Comparison of ENCODE assay signal across 29 cellular contexts in genomic region chr5:14942212-14942611, GRCh38.
"Had no signal": no experiment of that assay in that cellular context is flagged by ENCODE, and none has a peak within 500 bp of the region (broad histone marks: within the 10 kb centered on the region; RNA-seq: fewer than 3 reads in every experiment).

No MANE protein-coding gene starts in this region.

- DNase-seq: activated CD4-positive, alpha-beta memory T cell treated with anti-CD3 and anti-CD28 coated beads for 36 hours; activated CD4-positive, alpha-beta T cell treated with anti-CD3 and anti-CD28 coated beads for 36 hours; activated CD4-positive, alpha-beta T cell treated with anti-CD3 and anti-CD28 coated beads, Interleukin-2, amount 10 ng/mL, durations not matched to agents 24 days and 14 days; activated CD4-positive, CD25-positive, alpha-beta regulatory T cell; activated CD4-positive, CD25-positive, alpha-beta regulatory T cell treated with anti-CD3 and anti-CD28 coated beads, Interleukin-2, amount 50 U/mL, for 72 hours; activated CD8-positive, alpha-beta memory T cell treated with anti-CD3 and anti-CD28 coated beads, Interleukin-2, amount 50 U/mL, for 48 hours; activated CD8-positive, alpha-beta T cell treated with anti-CD3 and anti-CD28 coated beads, Interleukin-2, amount 10 ng/mL, durations not matched to agents 7 days and 5 days; activated gamma-delta T cell; activated naive CD4-positive, alpha-beta T cell; activated naive CD4-positive, alpha-beta T cell treated with anti-CD3 and anti-CD28 coated beads, Interleukin-2, amount 10 ng/mL, durations not matched to agents 7 days and 5 days; activated T-cell treated with anti-CD3 and anti-CD28 coated beads for 4 hours; activated T-cell treated with anti-CD3 and anti-CD28 coated beads, Interleukin-2, amount 50 U/mL, for 24 hours; activated T-cell treated with anti-CD3 and anti-CD28 coated beads, Interleukin-2, amount 50 U/mL, for 72 hours; adrenal gland; amygdala; aorta; brain microvascular endothelial cell; dorsolateral prefrontal cortex; effector memory CD4-positive, alpha-beta T cell; endodermal cell; foreskin fibroblast; gastrocnemius medialis; glutamatergic neuron; heart left ventricle; T-helper 1 cell; T-helper 17 cell; T1000 had no signal

- ATAC-seq: activated CD4-positive, alpha-beta T cell treated with anti-CD3 and anti-CD28 coated beads for 36 hours; activated CD8-positive, alpha-beta T cell treated with anti-CD3 and anti-CD28 coated beads, Interleukin-2, amount 10 ng/mL, durations not matched to agents 7 days and 5 days; activated naive CD4-positive, alpha-beta T cell treated with anti-CD3 and anti-CD28 coated beads, Interleukin-2, amount 50 U/mL, for 72 hours; activated T-cell treated with anti-CD3 and anti-CD28 coated beads, Interleukin-2, amount 50 U/mL, for 72 hours; esophagus mucosa; gastrocnemius medialis; heart left ventricle; T-helper 17 cell had no signal
